ENCODE assay signal across 20 cellular contexts in genomic region chr9:96245399-96245798, GRCh38. TPM values are rescaled to one million over a fixed set of nuclear protein-coding genes. Genes with fewer than 3 reads are reported as not detected.
DNase-seq lines count a peak whose midpoint lies in the region; ATAC-seq, FAIRE-seq and TF ChIP-seq lines count a peak whose summit lies in the region.
"Had no signal": no experiment of that assay in that cellular context is flagged by ENCODE, and none has a peak within 500 bp of the region (broad histone marks: within the 10 kb centered on the region; RNA-seq: fewer than 3 reads in every experiment).

No MANE protein-coding gene starts in this region.

- H3K79me2 ChIP-seq in MM.1S (ENCODE audit: low read length) = no peaks in the 10 kb centered on the region

- FAIRE-seq in bronchial epithelial cell (lab: Jason Lieb, UNC) = peak; percentile 7

- H3K9ac ChIP-seq in MM.1S (ENCODE audit: low read length) = no peak overlapping the region

- H3K27ac ChIP-seq in MM.1S (ENCODE audit: low read length) = no peak overlapping the region
- H3K27ac ChIP-seq in testis = peak overlapping the region; percentile 88 to 92
- H3K27ac ChIP-seq: adrenal gland, ovary, RWPE1, spleen, suprapubic skin had no signal

- no peaks in the 10 kb centered on the region for H3F3A ChIP-seq in MM.1S (ENCODE audit: insufficient read depth, low read length)

- no peaks in the 10 kb centered on the region for H3K9me3 ChIP-seq in MM.1S (replicated peaks; ENCODE audit: insufficient read depth, low read length)
- H3K9me3 ChIP-seq in testis = no peaks in the 10 kb centered on the region
- H3K9me3 ChIP-seq: adrenal gland, ovary, spleen, suprapubic skin had no signal

- WGBS in testis, 2 donors = 79 to 94% methylated on average over 4 to 7 of the region's 7 CpGs

- H3K9me2 ChIP-seq in MM.1S (replicated peaks; ENCODE audit: insufficient read depth, low read length) = no peaks in the 10 kb centered on the region

- H2AFZ ChIP-seq in MM.1S (ENCODE audit: low read length) = no peak overlapping the region

- no peak overlapping the region for H3K4me2 ChIP-seq in MM.1S (ENCODE audit: low read depth, low read length)

- DNase-seq in stimulated activated CD4-positive, alpha-beta T cell treated with anti-CD3 and anti-CD28 coated beads, Interleukin-15, amount 100 ng/mL, for 24 hours = peak; percentile 27
- DNase-seq in stimulated activated CD4-positive, alpha-beta T cell treated with anti-CD3 and anti-CD28 coated beads, Interleukin-4, amount 100 ng/mL, for 24 hours = no peak
- DNase-seq in MM.1S (no peak), bronchial epithelial cell (ENCODE audit: low read depth) (no peak), testis (no peak), NCI-H2196 (lab: John Stamatoyannopoulos, UW; ENCODE audit: unreplicated experiment) (no peak), NK-92 (lab: John Stamatoyannopoulos, UW; ENCODE audit: unreplicated experiment) (no peak)
- DNase-seq: activated CD4-positive, CD25-positive, alpha-beta regulatory T cell treated with anti-CD3 and anti-CD28 coated beads, Interleukin-2, amount 50 U/mL, for 72 hours; adrenal gland; DMS153; NCI-H1417 treated with DMSO at 0.1 percent for 48 hours; NCI-H446; ovary; spleen had no signal

- H3K4me1 ChIP-seq in MM.1S (ENCODE audit: low read length) = peaks cover 7% of the 10 kb centered on the region
- H3K4me1 ChIP-seq in testis = peaks cover 40% of the 10 kb centered on the region
- H3K4me1 ChIP-seq: adrenal gland, spleen, suprapubic skin had no signal

- H3K27me3 ChIP-seq in MM.1S (replicated peaks; ENCODE audit: insufficient read depth, low read length) (peaks cover 49% of the 10 kb centered on the region), bronchial epithelial cell (ENCODE audit: control insufficient read depth, insufficient read depth, low read length) (peaks cover 24% of the 10 kb centered on the region), testis (no peaks in the 10 kb centered on the region)
- H3K27me3 ChIP-seq: adrenal gland, ovary, suprapubic skin had no signal

- H4K20me1 ChIP-seq in MM.1S (ENCODE audit: insufficient read depth, low read length) = no peaks in the 10 kb centered on the region

- intact Hi-C loops in testis (cut with DNase I; ENCODE audit: low total_unique reads) = no loop called here

- H3K36me3 ChIP-seq in MM.1S (replicated peaks; ENCODE audit: insufficient read depth, low read length) = no peaks in the 10 kb centered on the region
- H3K36me3 ChIP-seq in bronchial epithelial cell (ENCODE audit: control insufficient read depth, insufficient read depth, low read length) = no peaks in the 10 kb centered on the region
- no peaks in the 10 kb centered on the region for H3K36me3 ChIP-seq in testis (ENCODE audit: low read depth, missing control alignments)
- H3K36me3 ChIP-seq: adrenal gland, ovary, spleen, suprapubic skin had no signal

- 0 out of 2 replicates have a peak, but pooled peaks have one; percentile 5 for TF ChIP-seq CTCF in MM.1S (IDR thresholded peaks at IDR 0.05; ENCODE audit: low read length)
- TF ChIP-seq CTCF in bronchial epithelial cell (IDR thresholded peaks at IDR 0.05; ENCODE audit: insufficient read depth, low read length, severe bottlenecking) = no peak
- peak in 2 of 3 experiments; percentile 25 to 29 for TF ChIP-seq CTCF in testis (IDR thresholded peaks at IDR 0.05)

- no peak for TF ChIP-seq POLR2A in testis (IDR thresholded peaks at IDR 0.05)

- H3K4me3 ChIP-seq in MM.1S (ENCODE audit: low read length) = no peak overlapping the region
- H3K4me3 ChIP-seq in bronchial epithelial cell (ENCODE audit: low read depth, low read length) = no peak overlapping the region
- H3K4me3 ChIP-seq in testis = no peak overlapping the region
- H3K4me3 ChIP-seq: adrenal gland, ovary, spleen, suprapubic skin had no signal

- no peak for ATAC-seq in GM19455 (IDR thresholded peaks at IDR 0.05; ENCODE audit: unreplicated experiment)
- ATAC-seq: activated T-cell treated with anti-CD3 and anti-CD28 coated beads, Interleukin-2, amount 50 U/mL, for 72 hours had no signal

RNA-seq across cellular contexts. Expression of gene HSD17B3, which starts 56.6 kb away (rescaled TPM):
- total RNA-seq in bronchial epithelial cell (0.53 and 1.2 TPM in 2 replicates), testis (100 to 1,000 TPM; 104 to 159 TPM)
- 103 TPM for polyA plus RNA-seq in testis (ENCODE audit: insufficient read depth, low read depth, low replicate concordance)
- total RNA-seq: mononuclear cell; T-helper 1 cell treated with Interleukin-12 subunit alpha and Interleukin-12 subunit beta and Interleukin-4 antibody, amounts not matched to agents 30 ng/mL and 1 ng/mL, for 36 hours had no signal

Comparison
In these comparisons a context has a peak if more than half of its experiments do, and no peak if none do; other contexts are left out.
1. RNA of gene HSD17B3, which starts 56.6 kb away (total RNA-seq): 104 to 159 TPM in testis; 0.53 to 1.2 TPM in bronchial epithelial cell; every median in the first group is over 10 times any median in the second.